ENCODE assay signal across 1 cellular context in the genomic region with DNA sequence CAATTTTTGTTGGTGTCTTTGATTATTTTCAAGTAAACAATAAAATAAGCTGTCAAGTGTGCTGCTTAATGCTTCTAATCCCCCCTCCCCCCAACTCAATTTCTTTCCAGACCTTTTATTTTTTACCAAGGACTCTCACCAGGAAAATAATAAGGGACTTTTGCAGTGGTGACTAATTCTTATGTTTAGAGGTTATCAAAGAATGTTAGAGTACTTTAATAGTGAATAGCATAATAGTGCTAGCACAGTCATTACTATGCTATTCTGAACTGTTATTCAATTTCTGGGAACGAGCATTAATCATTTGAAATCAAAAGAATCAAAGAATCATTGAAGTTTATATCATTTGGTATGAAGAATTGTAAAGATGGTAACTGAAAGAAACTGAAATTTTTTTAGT.
TF ChIP-seq lines count a peak whose summit lies in the region.

No MANE protein-coding gene starts in this region.

TF ChIP-seq in endothelial cell of umbilical vein, 7 proteins besides CTCF, POLR2A, EP300 and RAD21:
- TF ChIP-seq GATA2 (IDR thresholded peaks at IDR 0.05; ENCODE audit: insufficient read depth, insufficient read length, low read depth, low read length) = no peak
- TF ChIP-seq EZH2 (IDR thresholded peaks at IDR 0.05; ENCODE audit: borderline replicate concordance, low read depth, low read length, severe bottlenecking) = no peak
- TF ChIP-seq MYC (IDR thresholded peaks at IDR 0.05; ENCODE audit: low read depth, low read length) = no peak
- peak; percentile 49 for TF ChIP-seq FOS (IDR thresholded peaks at IDR 0.05; ENCODE audit: borderline replicate concordance, insufficient read depth, low read length)
